ENCODE assay signal across 12 cellular contexts in genomic region chr1:61293197-61293596, GRCh38.
"Had no signal": no experiment of that assay in that cellular context is flagged by ENCODE, and none has a peak within 500 bp of the region (broad histone marks: within the 10 kb centered on the region; RNA-seq: fewer than 3 reads in every experiment).

No MANE protein-coding gene starts in this region.

- H3K27ac Mint-ChIP-seq: activated naive CD4-positive, alpha-beta T cell treated with anti-CD3 and anti-CD28 coated beads, Interleukin-2, amount 50 U/mL, for 24 hours; naive B cell; T-helper 2 cell treated with Interferon-gamma antibody and Interleukin-4, amounts not matched to agents 5 μg/mL and 100 μg/mL, for 36 hours had no signal

- H3K4me3 Mint-ChIP-seq: activated naive CD4-positive, alpha-beta T cell treated with anti-CD3 and anti-CD28 coated beads, Interleukin-2, amount 50 U/mL, for 24 hours; naive B cell; T-helper 2 cell treated with Interferon-gamma antibody and Interleukin-4, amounts not matched to agents 5 μg/mL and 100 μg/mL, for 36 hours had no signal

- H3K27me3 Mint-ChIP-seq: activated naive CD4-positive, alpha-beta T cell treated with anti-CD3 and anti-CD28 coated beads, Interleukin-2, amount 50 U/mL, for 24 hours; naive B cell had no signal

- H3K9me3 ChIP-seq: lower lobe of right lung, right atrium auricular region had no signal

- H3K27me3 ChIP-seq: right atrium auricular region had no signal

- H3K27ac ChIP-seq: lower lobe of right lung, right atrium auricular region had no signal

- H3K36me3 ChIP-seq: lower lobe of right lung, right atrium auricular region had no signal

- H3K4me1 Mint-ChIP-seq: activated naive CD4-positive, alpha-beta T cell treated with anti-CD3 and anti-CD28 coated beads, Interleukin-2, amount 50 U/mL, for 24 hours; naive B cell had no signal

- H3K4me1 ChIP-seq: lower lobe of right lung had no signal

- H3K36me3 Mint-ChIP-seq: activated naive CD4-positive, alpha-beta T cell treated with anti-CD3 and anti-CD28 coated beads, Interleukin-2, amount 50 U/mL, for 24 hours had no signal

- H3K9me3 Mint-ChIP-seq: activated naive CD4-positive, alpha-beta T cell treated with anti-CD3 and anti-CD28 coated beads, Interleukin-2, amount 50 U/mL, for 24 hours; T-helper 2 cell treated with Interferon-gamma antibody and Interleukin-4, amounts not matched to agents 5 μg/mL and 100 μg/mL, for 36 hours had no signal

- DNase-seq: activated CD4-positive, alpha-beta T cell treated with anti-CD3 and anti-CD28 coated beads, Interleukin-2, amount 50 U/mL, for 4 hours; activated effector memory CD4-positive, alpha-beta T cell treated with Interleukin-2 at 50 U/mL for 16 hours; activated T-cell treated with anti-CD3 and anti-CD28 coated beads, Interleukin-2, amount 50 U/mL, for 1 hour; hypothalamus; lower lobe of right lung; naive B cell; posterior cingulate gyrus; stimulated activated naive CD4-positive, alpha-beta T cell treated with Interleukin-2 at 50 U/mL for 16 hours; SW 1271 had no signal

- H3K4me3 ChIP-seq: lower lobe of right lung, right atrium auricular region had no signal
